Comparison of ENCODE assay signal across 16 cellular contexts in the genomic region with DNA sequence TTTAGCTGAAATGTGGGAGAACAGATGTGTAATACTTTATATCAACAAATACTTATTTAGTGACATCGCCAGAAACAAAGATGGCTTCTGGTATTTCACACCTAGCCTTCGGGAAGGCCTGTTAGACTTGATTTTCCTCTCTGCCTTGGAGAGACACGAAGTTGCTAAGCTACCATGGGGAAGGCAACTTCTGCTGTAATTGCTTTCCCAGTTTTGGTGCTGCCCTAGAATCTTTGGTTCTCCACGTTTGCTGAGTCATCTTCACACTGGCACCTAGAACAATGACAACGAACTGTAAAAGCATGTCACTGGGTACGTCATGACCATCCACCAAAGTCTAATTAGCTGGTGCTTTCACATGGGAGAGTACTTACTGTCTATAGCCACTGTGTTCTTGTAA. TPM values are rescaled to one million over a fixed set of nuclear protein-coding genes. Genes with fewer than 3 reads are reported as not detected.
A peak's percentile ranks its signal among the peaks of the same experiment; 100 is the strongest.
DNase-seq lines count a peak whose midpoint lies in the region; ATAC-seq and TF ChIP-seq lines count a peak whose summit lies in the region.
"Had no signal": no experiment of that assay in that cellular context is flagged by ENCODE, and none has a peak within 500 bp of the region (broad histone marks: within the 10 kb centered on the region; RNA-seq: fewer than 3 reads in every experiment).

No MANE protein-coding gene starts in this region.

- no peaks in the 10 kb centered on the region for H3K4me1 Mint-ChIP-seq in natural killer cell treated with Interleukin-12 subunit alpha and Interleukin-12 subunit beta and Interleukin-15 and Interleukin-18, amount 100 ng/mL, for 72 hours (ENCODE audit: low read depth in 2 of 2)

- H3K4me3 ChIP-seq in thyroid gland (replicated peaks in 1 of 3) (no peak overlapping the region), testis (no peak overlapping the region)
- H3K4me3 ChIP-seq: esophagus muscularis mucosa, spleen had no signal

- H3K9me3 ChIP-seq in thyroid gland = no peaks in the 10 kb centered on the region
- H3K9me3 ChIP-seq in testis = no peaks in the 10 kb centered on the region
- H3K9me3 ChIP-seq: esophagus muscularis mucosa, spleen had no signal

- DNase-seq in NCI-H82 (lab: John Stamatoyannopoulos, UW) (peak; percentile 12), NCI-H82 treated with DMSO at 0.1 percent for 48 hours (lab: John Stamatoyannopoulos, UW; ENCODE audit: unreplicated experiment) (no peak), SW480 (ENCODE audit: low spot score) (peak; percentile 11), glomerular visceral epithelial cell (ENCODE audit: extremely low spot score) (peak; percentile 26), thyroid gland (peak; percentile 34 to 43), testis (no peak), NCI-H748 treated with DMSO at 0.1 percent for 48 hours (lab: John Stamatoyannopoulos, UW) (no peak)
- DNase-seq in natural killer cell treated with Interleukin-12 subunit alpha and Interleukin-12 subunit beta and Interleukin-15 and Interleukin-18, amount 100 ng/mL, for 72 hours (ENCODE audit: low spot score) = no peak
- DNase-seq: ACHN; activated CD8-positive, alpha-beta memory T cell treated with anti-CD3 and anti-CD28 coated beads for 24 hours; activated naive CD4-positive, alpha-beta T cell treated with anti-CD3 and anti-CD28 coated beads for 36 hours; NCI-H2081; nephron progenitor cell; spleen had no signal

- intact Hi-C loops in thyroid gland (cut with DNase I) = no loop called here
- intact Hi-C loops in testis (cut with DNase I; ENCODE audit: low total_unique reads) = no loop called here

- H3K4me1 ChIP-seq in thyroid gland (peaks cover 11% of the 10 kb centered on the region in 2 donors), testis (no peaks in the 10 kb centered on the region)
- H3K4me1 ChIP-seq: esophagus muscularis mucosa, spleen had no signal

- H3K27me3 ChIP-seq in thyroid gland (no peaks in the 10 kb centered on the region), testis (no peaks in the 10 kb centered on the region)
- H3K27me3 ChIP-seq: esophagus muscularis mucosa, spleen had no signal

- H3K27ac ChIP-seq in thyroid gland (peak overlapping the region; percentile 37 to 82 (median 49)), testis (no peak overlapping the region)
- H3K27ac ChIP-seq: esophagus muscularis mucosa, spleen had no signal

- no peaks in the 10 kb centered on the region for H3K9me3 Mint-ChIP-seq in natural killer cell treated with Interleukin-12 subunit alpha and Interleukin-12 subunit beta and Interleukin-15 and Interleukin-18, amount 100 ng/mL, for 72 hours
- H3K9me3 Mint-ChIP-seq: nephron progenitor cell had no signal

- H3K36me3 Mint-ChIP-seq in natural killer cell treated with Interleukin-12 subunit alpha and Interleukin-12 subunit beta and Interleukin-15 and Interleukin-18, amount 100 ng/mL, for 72 hours = no peaks in the 10 kb centered on the region

- H3K27me3 Mint-ChIP-seq in natural killer cell treated with Interleukin-12 subunit alpha and Interleukin-12 subunit beta and Interleukin-15 and Interleukin-18, amount 100 ng/mL, for 72 hours = no peaks in the 10 kb centered on the region

- no peak for TF ChIP-seq POLR2A in thyroid gland (IDR thresholded peaks at IDR 0.05)
- no peak for TF ChIP-seq POLR2A in testis (IDR thresholded peaks at IDR 0.05)

- 43 to 45% methylated on average over 6 of the region's 6 CpGs for WGBS in thyroid gland, 2 donors
- 78 to 83% methylated on average over 6 of the region's 6 CpGs for WGBS in testis, 2 donors

- ATAC-seq in natural killer cell treated with Interleukin-12 subunit alpha and Interleukin-12 subunit beta and Interleukin-15 and Interleukin-18, amount 100 ng/mL, for 72 hours = no peak
- ATAC-seq: Panc1 had no signal

- H3K36me3 ChIP-seq in thyroid gland (no peaks in the 10 kb centered on the region), testis (ENCODE audit: low read depth, missing control alignments) (no peaks in the 10 kb centered on the region)
- H3K36me3 ChIP-seq: esophagus muscularis mucosa, spleen had no signal

- no peak overlapping the region for H3K4me3 Mint-ChIP-seq in natural killer cell treated with Interleukin-12 subunit alpha and Interleukin-12 subunit beta and Interleukin-15 and Interleukin-18, amount 100 ng/mL, for 72 hours
- H3K4me3 Mint-ChIP-seq: activated naive CD4-positive, alpha-beta T cell treated with anti-CD3 and anti-CD28 coated beads for 36 hours; nephron progenitor cell had no signal

- TF ChIP-seq CTCF in thyroid gland (IDR thresholded peaks at IDR 0.05) = no peak
- TF ChIP-seq CTCF in testis (IDR thresholded peaks at IDR 0.05) = no peak

- H3K27ac Mint-ChIP-seq in natural killer cell treated with Interleukin-12 subunit alpha and Interleukin-12 subunit beta and Interleukin-15 and Interleukin-18, amount 100 ng/mL, for 72 hours = no peak overlapping the region
- H3K27ac Mint-ChIP-seq: activated naive CD4-positive, alpha-beta T cell treated with anti-CD3 and anti-CD28 coated beads for 36 hours; nephron progenitor cell had no signal

RNA-seq across cellular contexts. Expression of a gene that starts 58.7 kb away (rescaled TPM):
- total RNA-seq in thyroid gland (100 to 1,000 TPM in 3 of 4 donors, 10 to 100 TPM in 1; 83.9 to 126 (median 102) TPM), testis (100 to 1,000 TPM; 106 to 114 TPM)
- 180 TPM for polyA plus RNA-seq in testis (ENCODE audit: insufficient read depth, low read depth, low replicate concordance)
- total RNA-seq in natural killer cell treated with Interleukin-12 subunit alpha and Interleukin-12 subunit beta and Interleukin-15 and Interleukin-18, amount 100 ng/mL, for 72 hours = 100 to 1,000 TPM; 466 to 661 TPM

Comparison
In these comparisons a context has a peak if more than half of its experiments do, and no peak if none do; other contexts are left out.
1. DNase-seq: peak in NCI-H82 (single experiment), SW480 (single experiment), glomerular visceral epithelial cell (single experiment) and thyroid gland (2 of 2); none in NCI-H82 treated with DMSO at 0.1 percent for 48 hours (single experiment), testis (single experiment), natural killer cell treated with Interleukin-12 subunit alpha and Interleukin-12 subunit beta and Interleukin-15 and Interleukin-18, amount 100 ng/mL, for 72 hours (single experiment) and NCI-H748 treated with DMSO at 0.1 percent for 48 hours (single experiment).
2. H3K27ac ChIP-seq: peak in thyroid gland (3 of 3); none in testis (0 of 2).